ENCODE assay signal across 10 cellular contexts in genomic region chr5:139146809-139147742, GRCh38. TPM values are rescaled to one million over a fixed set of nuclear protein-coding genes. Genes with fewer than 3 reads are reported as not detected.
DNase-seq lines count a peak whose midpoint lies in the region; ATAC-seq, FAIRE-seq and TF ChIP-seq lines count a peak whose summit lies in the region.
"Had no signal": no experiment of that assay in that cellular context is flagged by ENCODE, and none has a peak within 500 bp of the region (broad histone marks: within the 10 kb centered on the region; RNA-seq: fewer than 3 reads in every experiment).

No MANE protein-coding gene starts in this region.

- no peak for TF ChIP-seq EP300 in K562 (IDR thresholded peaks at IDR 0.05; ENCODE audit: low read length)

- ATAC-seq in HG03432 (IDR thresholded peaks at IDR 0.05; ENCODE audit: unreplicated experiment), result peak; percentile 67
- 0 out of 3 replicates have a peak, but pooled peaks have one; percentile 18 for ATAC-seq in K562
- no peak for ATAC-seq in HG03442 (IDR thresholded peaks at IDR 0.05; ENCODE audit: unreplicated experiment)

- H3K4me2 ChIP-seq in K562 (ENCODE audit: insufficient read depth, low read length) (no peak overlapping the region), parathyroid adenoma (ENCODE audit: low read length) (no peak overlapping the region)

- no peak for TF ChIP-seq POLR2A in K562 (conservative IDR thresholded peaks at IDR 0.05)

- H3K27me3 ChIP-seq in K562 (ENCODE audit: control insufficient read depth in 2 of 2, insufficient read depth in 2 of 2, low read length in 2 of 2) (no peaks in the 10 kb centered on the region), parathyroid adenoma (ENCODE audit: control insufficient read depth, insufficient read depth, low read length) (no peaks in the 10 kb centered on the region), MG63 (no peaks in the 10 kb centered on the region)

- H3K9ac ChIP-seq in K562 (ENCODE audit: insufficient read depth in 1 of 2, low read depth in 2 of 2, low read length in 2 of 2) (no peak overlapping the region), parathyroid adenoma (no peak overlapping the region)

- FAIRE-seq in K562 (lab: Jason Lieb, UNC), result no peak

- no peaks in the 10 kb centered on the region for H3K79me2 ChIP-seq in K562 (ENCODE audit: control insufficient read depth, insufficient read depth, low read length)
- H3K79me2 ChIP-seq in parathyroid adenoma, result peaks cover 7% of the 10 kb centered on the region

- H3K9me1 ChIP-seq in K562 (ENCODE audit: control insufficient read depth, insufficient read depth, low read length), result peaks cover 4% of the 10 kb centered on the region

- 0% methylated on average over 2 of the region's 2 CpGs for WGBS in K562 (ENCODE audit: insufficient coverage, low coverage, missing lambda C conversion rate)

- peaks cover 25% of the 10 kb centered on the region; the same call in 1 of the 2 replicates for H4K20me1 ChIP-seq in K562 (replicated peaks; ENCODE audit: control insufficient read depth, insufficient read depth, low read length)

- H3K4me1 ChIP-seq in K562 (replicated peaks in 1 of 2; ENCODE audit: control insufficient read depth in 2 of 2, insufficient read depth in 2 of 2, low read length in 2 of 2), result peaks cover 19 to 27% of the 10 kb centered on the region in 2 experiments
- H3K4me1 ChIP-seq in parathyroid adenoma, result peaks cover 22% of the 10 kb centered on the region

- POLR2A ChIA-PET in K562 (lab: Yijun Ruan, JAX), result interaction anchor here (0.7 to 1.3 kb wide), 4 partner anchors 9 to 546 kb away, joined by 3 to 6 read pairs (median 4); no protein-coding TSS in a partner anchor

- no TSS peak for BruUV-seq in K562 (replicated peaks; lab: Mats Ljungman, UMichigan)

- no peak overlapping the region for H3K4me3 ChIP-seq in K562
- no peak overlapping the region for H3K4me3 ChIP-seq in parathyroid adenoma (ENCODE audit: low read depth, low read length)
- H3K4me3 ChIP-seq in MG63, result no peak overlapping the region

- DNase-seq in DMS53 (lab: John Stamatoyannopoulos, UW) (peak; percentile 92), K562 (ENCODE audit: extremely low read depth in 1 of 4, low spot score in 3 of 4) (no peak), MG63 (no peak), OCI-M2 (lab: John Stamatoyannopoulos, UW; ENCODE audit: unreplicated experiment) (no peak)
- no peak for DNase-seq in activated effector memory CD4-positive, alpha-beta T cell treated with anti-CD3 and anti-CD28 coated beads, Interleukin-2, amount 50 U/mL, for 16 hours
- DNase-seq: activated T-cell treated with anti-CD3 and anti-CD28 coated beads, Interleukin-2, amount 50 U/mL, for 24 hours; stimulated activated CD4-positive, alpha-beta T cell treated with anti-CD3 and anti-CD28 coated beads, Interleukin-2, amount 100 ng/mL, for 24 hours had no signal

- intact Hi-C loops in K562 (cut with micrococcal nuclease), result no loop called here

- TF ChIP-seq RAD21 in K562 (CRISPR knock-in tag; conservative IDR thresholded peaks at IDR 0.05 in 1 of 2, IDR thresholded peaks at IDR 0.05 in 1 of 2), result no peak

- in situ Hi-C loops in K562 (cut with MboI), result no loop called here

- H3K9me3 ChIP-seq in K562 (replicated peaks; ENCODE audit: control insufficient read depth, insufficient read depth, low read depth, low read length) (no peaks in the 10 kb centered on the region), parathyroid adenoma (ENCODE audit: control insufficient read depth, low read length) (no peaks in the 10 kb centered on the region), MG63 (no peaks in the 10 kb centered on the region)

- CTCF ChIA-PET in K562 (lab: Yijun Ruan, JAX; ENCODE audit: low intra/inter-chr PET ratio), result no interaction called here

- H3K27ac ChIP-seq in K562 (ENCODE audit: extremely low read depth, low read depth, low read length) (no peak overlapping the region), parathyroid adenoma (no peak overlapping the region)

- no peak overlapping the region for H2AFZ ChIP-seq in K562 (ENCODE audit: low read depth, low read length)
- peak overlapping the region; percentile 25 for H2AFZ ChIP-seq in parathyroid adenoma

- TF ChIP-seq CTCF in K562 (IDR thresholded peaks at IDR 0.05 in 2 of 3, conservative IDR thresholded peaks at IDR 0.05 in 1 of 3; ENCODE audit: insufficient read depth in 2 of 3, low read depth in 1 of 3, low read length in 3 of 3) (no peak), parathyroid adenoma (IDR thresholded peaks at IDR 0.05) (no peak)

- H3K36me3 ChIP-seq in K562 (ENCODE audit: control insufficient read depth, insufficient read depth, low read length) (no peaks in the 10 kb centered on the region), parathyroid adenoma (ENCODE audit: control insufficient read depth, insufficient read depth, low read length) (no peaks in the 10 kb centered on the region), MG63 (no peaks in the 10 kb centered on the region)

TF ChIP-seq in K562, 482 proteins besides CTCF, POLR2A, EP300 and RAD21:
- no peak for TF ChIP-seq PBX2 (CRISPR knock-in tag; IDR thresholded peaks at IDR 0.05; ENCODE audit: low read depth)
- TF ChIP-seq PBX2 (tag; conservative IDR thresholded peaks at IDR 0.05; ENCODE audit: low read depth), result 0 out of 2 replicates have a peak, but pooled peaks have one; percentile 25
- TF ChIP-seq MCM3 (IDR thresholded peaks at IDR 0.05), result no peak

RNA-seq across cellular contexts. Expression of gene SIL1, which starts 51.1 kb away (rescaled TPM):
- total RNA-seq in K562 (2011; cell fraction: chromatin; rRNA removed; ENCODE audit: low replicate concordance), result 56.7 and 91.8 TPM in 2 replicates
- 64.0 and 77.0 TPM in 2 replicates for total RNA-seq in K562 (2011; cell fraction: nucleolus; rRNA removed)
- 57.0 and 70.0 TPM in 2 replicates for total RNA-seq in K562 (2011; cell fraction: nucleoplasm; rRNA removed)
- total RNA-seq in K562 (2014; rRNA removed) (30.5 and 30.6 TPM in 2 replicates), K562 (2014; rRNA removed; fragmentation: Illumina TruSeq; extraction: Trizol) (20.4 and 23.2 TPM in 2 replicates), K562 (2015; rRNA removed; fragmentation: Illumina TruSeq; extraction: Trizol) (15.2 and 15.4 TPM in 2 replicates), K562 (2021) (19.2 and 29.8 TPM in 2 replicates)
- polyA plus RNA-seq in K562 (2011; rRNA removed) (22.3 and 26.6 TPM in 2 replicates), K562 (2014; fragmentation: Illumina TruSeq; extraction: Trizol) (14.3 and 18.1 TPM in 2 replicates), K562 (2014; fragmentation: Nextera tagmentation; extraction: Ambion mirVana) (1 to 10 TPM; 1.3 to 4.1 TPM), K562 (2014; rRNA removed) (17.3 and 26.7 TPM in 2 replicates)
- 25.5 and 54.6 TPM in 2 replicates for polyA plus RNA-seq in K562 (2011; cell fraction: cytosol; rRNA removed)
- polyA plus RNA-seq in K562 (2011; cell fraction: nucleus; rRNA removed), result 14.8 and 19.5 TPM in 2 replicates
- 19.8 and 32.9 TPM in 2 replicates for polyA plus RNA-seq in K562 (2012)
- polyA minus RNA-seq in K562 (2011; rRNA and poly(A)+ RNA removed), result 33.7 and 45.1 TPM in 2 replicates
- 14.7 and 21.9 TPM in 2 replicates for polyA minus RNA-seq in K562 (2011; cell fraction: cytosol; rRNA and poly(A)+ RNA removed)
- 12.5 and 26.9 TPM in 2 replicates for polyA minus RNA-seq in K562 (2011; cell fraction: nucleus; rRNA and poly(A)+ RNA removed)
- total RNA-seq in MG63 (2014; rRNA removed; shearing (Covaris generic); ENCODE audit: low replicate concordance), result 48.9 and 78.7 TPM in 2 replicates
